8 cellular contexts compared by ENCODE assay signal in genomic region chr10:58268454-58268945, GRCh38. TPM values are rescaled to one million over a fixed set of nuclear protein-coding genes. Genes with fewer than 3 reads are reported as not detected.
DNase-seq lines count a peak whose midpoint lies in the region; ATAC-seq, FAIRE-seq and TF ChIP-seq lines count a peak whose summit lies in the region.

No MANE protein-coding gene starts in this region.

- H3K4me3 ChIP-seq in adrenal gland (peak overlapping the region in 2 of 4 donors; percentile 71 to 74), HepG2 (replicated peaks in 1 of 3; ENCODE audit: insufficient read depth in 1 of 3, low read depth in 2 of 3, low read length in 3 of 3) (peak overlapping the region; percentile 74 to 88 (median 83)), upper lobe of left lung (peak overlapping the region; percentile 5 to 89 (median 79))

- H3K79me2 ChIP-seq in HepG2 (ENCODE audit: insufficient read depth, low read length): peaks cover 70% of the 10 kb centered on the region

- ATAC-seq in HG03280 (IDR thresholded peaks at IDR 0.05; ENCODE audit: unreplicated experiment): peak; percentile 0
- peak; percentile 48 for ATAC-seq in HepG2
- ATAC-seq in upper lobe of left lung (ENCODE audit: low FRiP score in 2 of 2): peak in 1 of 2 donors; percentile 0

- intact Hi-C loops in adrenal gland (cut with DNase I): no loop called here
- intact Hi-C loops in HepG2 (cut with micrococcal nuclease; ENCODE audit: unreplicated experiment): loop anchor here (2.0 to 5.0 kb wide), 2 partner anchors 51 to 66 kb away; partner anchors contain the start of gene UBE2D1

- POLR2A ChIA-PET in HepG2 (lab: Yijun Ruan, JAX): interaction anchor here (0.6 to 3.9 kb wide), 15 partner anchors 10 to 1640 kb away, joined by 3 to 33 read pairs (median 3); partner anchors contain the start of gene PHYHIPL

- H3K27ac ChIP-seq in adrenal gland: peak overlapping the region; percentile 93 to 96 (median 94)
- peak overlapping the region; percentile 92 for H3K27ac ChIP-seq in HepG2 (ENCODE audit: extremely low read length, insufficient read depth, low read length)
- peak overlapping the region; percentile 98 to 99 (median 99) for H3K27ac ChIP-seq in upper lobe of left lung

- no peak for TF ChIP-seq RAD21 in HepG2 (CRISPR knock-in tag; IDR thresholded peaks at IDR 0.05)

- H3K36me3 Mint-ChIP-seq in T-helper 2 cell treated with Interferon-gamma antibody and Interleukin-4, amounts not matched to agents 5 μg/mL and 100 μg/mL, for 36 hours (ENCODE audit: low read depth): peaks cover 2% of the 10 kb centered on the region

- no TSS peak for BruUV-seq in HepG2 (replicated peaks; lab: Mats Ljungman, UMichigan)

- peaks cover 8% of the 10 kb centered on the region; the same call in 1 of the 2 replicates for H4K20me1 ChIP-seq in HepG2 (ENCODE audit: insufficient read depth, low read length)

- H3K27me3 Mint-ChIP-seq in T-helper 2 cell treated with Interferon-gamma antibody and Interleukin-4, amounts not matched to agents 5 μg/mL and 100 μg/mL, for 36 hours (ENCODE audit: low read depth): no peaks in the 10 kb centered on the region

- peak overlapping the region; percentile 97 for H3K27ac Mint-ChIP-seq in T-helper 2 cell treated with Interferon-gamma antibody and Interleukin-4, amounts not matched to agents 5 μg/mL and 100 μg/mL, for 36 hours

- H3K27me3 ChIP-seq in adrenal gland (no peaks in the 10 kb centered on the region), HepG2 (ENCODE audit: control insufficient read depth in 1 of 2, insufficient read depth in 2 of 2, low read length in 2 of 2) (no peaks in the 10 kb centered on the region; a peak in 1 of 5 replicates), upper lobe of left lung (no peaks in the 10 kb centered on the region)

- peak overlapping the region; percentile 95 for H3K4me3 Mint-ChIP-seq in T-helper 2 cell treated with Interferon-gamma antibody and Interleukin-4, amounts not matched to agents 5 μg/mL and 100 μg/mL, for 36 hours

- CTCF ChIA-PET in HepG2 (lab: Yijun Ruan, JAX; ENCODE audit: low intra/inter-chr PET ratio, low total read pairs): no interaction called here

- DNase-seq in T-helper 2 cell treated with Interferon-gamma antibody and Interleukin-4, amounts not matched to agents 5 μg/mL and 100 μg/mL, for 36 hours (ENCODE audit: low spot score): no peak
- DNase-seq in T-helper 2 cell (no peak), adrenal gland (no peak), HepG2 (ENCODE audit: low spot score) (no peak), upper lobe of left lung (no peak), A172 (ENCODE audit: low spot score) (no peak), ACHN (no peak)

- no peaks in the 10 kb centered on the region for H3K36me3 ChIP-seq in adrenal gland (replicated peaks in 1 of 2)
- no peaks in the 10 kb centered on the region for H3K36me3 ChIP-seq in HepG2 (replicated peaks in 1 of 2; ENCODE audit: control insufficient read depth in 1 of 2, insufficient read depth in 2 of 2, low read length in 2 of 2)
- no peaks in the 10 kb centered on the region for H3K36me3 ChIP-seq in upper lobe of left lung

- peak overlapping the region; percentile 80 for H2AFZ ChIP-seq in HepG2 (ENCODE audit: low read length)

- no peak for FAIRE-seq in HepG2 (lab: Jason Lieb, UNC)

- TF ChIP-seq CTCF in adrenal gland (IDR thresholded peaks at IDR 0.05) (no peak), HepG2 (CRISPR knock-in tag; IDR thresholded peaks at IDR 0.05) (no peak), upper lobe of left lung (IDR thresholded peaks at IDR 0.05) (no peak)

- WGBS in adrenal gland, 4 donors: 0 to 1% (median 0%) methylated on average over 12 to 13 of the region's 13 CpGs
- under 1% methylated on average over 12 of the region's 13 CpGs for WGBS in HepG2 (ENCODE audit: low lambda C conversion rate)
- WGBS in upper lobe of left lung, 2 donors: 0 to 1% methylated on average over 13 of the region's 13 CpGs

- in situ Hi-C loops in HepG2 (cut with HindIII; ENCODE audit: extremely low pct_ligation_motif_present, low pct_unique_long_range_greater_than_20kb) (no loop called here), ACHN (cut with HindIII; ENCODE audit: low pct_ligation_motif_present, low pct_unique_long_range_greater_than_20kb, low sequenced_read_pairs) (no loop called here)

- H3K9ac ChIP-seq in HepG2 (ENCODE audit: insufficient read depth, low read depth, low read length): peak overlapping the region; percentile 68

- H3K9me3 ChIP-seq in adrenal gland (replicated peaks in 1 of 3) (no peaks in the 10 kb centered on the region), HepG2 (ENCODE audit: low read length) (no peaks in the 10 kb centered on the region), upper lobe of left lung (no peaks in the 10 kb centered on the region)

- TF ChIP-seq POLR2A in adrenal gland (IDR thresholded peaks at IDR 0.05): no peak
- no peak for TF ChIP-seq POLR2A in HepG2 (IDR thresholded peaks at IDR 0.05; ENCODE audit: insufficient read depth in 1 of 2, low read depth in 2 of 2, low read length in 2 of 2)
- no peak for TF ChIP-seq POLR2A in upper lobe of left lung (IDR thresholded peaks at IDR 0.05)

- TF ChIP-seq EP300 in HepG2 (IDR thresholded peaks at IDR 0.05; ENCODE audit: low read depth in 2 of 2, low read length in 2 of 2) (no peak), HepG2 (CRISPR knock-in tag; IDR thresholded peaks at IDR 0.05; ENCODE audit: borderline replicate concordance) (no peak), upper lobe of left lung (IDR thresholded peaks at IDR 0.05) (no peak)

- peak overlapping the region; percentile 97 for H3K4me2 ChIP-seq in HepG2 (ENCODE audit: low read depth, low read length)

- peaks cover 35% of the 10 kb centered on the region for H3K4me1 Mint-ChIP-seq in T-helper 2 cell treated with Interferon-gamma antibody and Interleukin-4, amounts not matched to agents 5 μg/mL and 100 μg/mL, for 36 hours (ENCODE audit: low read depth)

- H3K4me1 ChIP-seq in adrenal gland (replicated peaks in 1 of 2): peaks cover 0 to 30% of the 10 kb centered on the region in 2 donors
- peaks cover 41% of the 10 kb centered on the region for H3K4me1 ChIP-seq in HepG2 (ENCODE audit: insufficient read depth, low read length)
- peaks cover 13 to 34% (median 24%) of the 10 kb centered on the region in 4 donors for H3K4me1 ChIP-seq in upper lobe of left lung

- no peaks in the 10 kb centered on the region for H3K9me3 Mint-ChIP-seq in T-helper 2 cell treated with Interferon-gamma antibody and Interleukin-4, amounts not matched to agents 5 μg/mL and 100 μg/mL, for 36 hours

RNA-seq across cellular contexts. Expression of gene CISD1, which starts 0.5 kb away (rescaled TPM):
- total RNA-seq in adrenal gland (10 to 100 TPM; 11.0 to 63.1 (median 40.4) TPM), HepG2 (2016; rRNA removed; fragmentation: Illumina TruSeq; extraction: Trizol) (78.9 and 92.2 TPM in 2 replicates), upper lobe of left lung (10 to 100 TPM in 4 of 6 donors, 1 to 10 TPM in 2; 6.3 to 19.4 (median 13.8) TPM)
- polyA plus RNA-seq in adrenal gland (100 to 1,000 TPM in 1 of 3 donors, 10 to 100 TPM in 2; 10.5 to 138 (median 11.6) TPM), HepG2 (2011; rRNA removed) (47.8 and 63.4 TPM in 2 replicates)
- total RNA-seq in HepG2 (2016; cell fraction: cytosol; rRNA removed; fragmentation: Illumina TruSeq; extraction: Trizol; ENCODE audit: low read depth): 24.2 and 29.9 TPM in 2 replicates
- 81.7 and 106 TPM in 2 replicates for total RNA-seq in HepG2 (2016; cell fraction: insoluble cytoplasmic fraction; rRNA removed; fragmentation: Illumina TruSeq; extraction: Trizol)
- total RNA-seq in HepG2 (2016; cell fraction: membrane; rRNA removed; fragmentation: Illumina TruSeq; extraction: Trizol): 26.8 and 29.2 TPM in 2 replicates
- 48.4 and 50.8 TPM in 2 replicates for total RNA-seq in HepG2 (2016; cell fraction: nucleus; rRNA removed; fragmentation: Illumina TruSeq; extraction: Trizol)
- 18.1 and 27.8 TPM in 2 replicates for polyA plus RNA-seq in HepG2 (2011; cell fraction: cytosol; rRNA removed)
- polyA plus RNA-seq in HepG2 (2011; cell fraction: nucleus; rRNA removed): 5.2 and 8.2 TPM in 2 replicates
- 33.9 and 47.1 TPM in 2 replicates for polyA plus RNA-seq in HepG2 (2012)
- 24.3 and 28.0 TPM in 2 replicates for polyA plus RNA-seq in HepG2 (2016; cell fraction: cytosol; fragmentation: Illumina TruSeq; extraction: Trizol; ENCODE audit: low read depth)
- polyA plus RNA-seq in HepG2 (2016; cell fraction: insoluble cytoplasmic fraction; fragmentation: Illumina TruSeq; extraction: Trizol; ENCODE audit: low read depth): 78.2 and 84.8 TPM in 2 replicates
- polyA plus RNA-seq in HepG2 (2016; cell fraction: membrane; fragmentation: Illumina TruSeq; extraction: Trizol; ENCODE audit: low read depth): 20.1 and 21.0 TPM in 2 replicates
- 62.1 and 66.2 TPM in 2 replicates for polyA plus RNA-seq in HepG2 (2016; cell fraction: nucleus; fragmentation: Illumina TruSeq; extraction: Trizol; ENCODE audit: insufficient read depth, low read depth)
- polyA minus RNA-seq in HepG2 (2011; rRNA and poly(A)+ RNA removed; ENCODE audit: low replicate concordance): 7.0 and 10.3 TPM in 2 replicates
- polyA minus RNA-seq in HepG2 (2011; cell fraction: cytosol; rRNA and poly(A)+ RNA removed): 10.5 and 13.1 TPM in 2 replicates
- 13.3 and 16.7 TPM in 2 replicates for polyA minus RNA-seq in HepG2 (2011; cell fraction: nucleus; rRNA and poly(A)+ RNA removed)
- total RNA-seq in A172 (2014; rRNA removed; shearing (Covaris generic)): 31.9 and 71.3 TPM in 2 replicates

RNA-seq across cellular contexts. Expression of gene IPMK, which starts 0.8 kb away (rescaled TPM):
- total RNA-seq in adrenal gland: 1 to 10 TPM; 2.0 to 6.6 (median 5.1) TPM
- 1 to 10 TPM; 1.0 to 4.6 (median 1.3) TPM for polyA plus RNA-seq in adrenal gland
- 3.9 and 5.4 TPM in 2 replicates for total RNA-seq in HepG2 (2016; rRNA removed; fragmentation: Illumina TruSeq; extraction: Trizol)
- total RNA-seq in HepG2 (2016; cell fraction: cytosol; rRNA removed; fragmentation: Illumina TruSeq; extraction: Trizol; ENCODE audit: low read depth): 0.44 and 0.51 TPM in 2 replicates
- 3.8 and 5.4 TPM in 2 replicates for total RNA-seq in HepG2 (2016; cell fraction: insoluble cytoplasmic fraction; rRNA removed; fragmentation: Illumina TruSeq; extraction: Trizol)
- 2.6 and 2.8 TPM in 2 replicates for total RNA-seq in HepG2 (2016; cell fraction: membrane; rRNA removed; fragmentation: Illumina TruSeq; extraction: Trizol)
- total RNA-seq in HepG2 (2016; cell fraction: nucleus; rRNA removed; fragmentation: Illumina TruSeq; extraction: Trizol): 3.9 and 4.0 TPM in 2 replicates
- 1.9 and 2.7 TPM in 2 replicates for polyA plus RNA-seq in HepG2 (2011; rRNA removed)
- polyA plus RNA-seq in HepG2 (2011; cell fraction: cytosol; rRNA removed): 0.94 and 1.5 TPM in 2 replicates
- polyA plus RNA-seq in HepG2 (2011; cell fraction: nucleus; rRNA removed): 1.1 and 1.4 TPM in 2 replicates
- 4.4 and 4.5 TPM in 2 replicates for polyA plus RNA-seq in HepG2 (2012)
- 0.15 and 0.28 TPM in 2 replicates for polyA plus RNA-seq in HepG2 (2016; cell fraction: cytosol; fragmentation: Illumina TruSeq; extraction: Trizol; ENCODE audit: low read depth)
- 5.5 and 5.6 TPM in 2 replicates for polyA plus RNA-seq in HepG2 (2016; cell fraction: insoluble cytoplasmic fraction; fragmentation: Illumina TruSeq; extraction: Trizol; ENCODE audit: low read depth)
- 1.2 and 1.3 TPM in 2 replicates for polyA plus RNA-seq in HepG2 (2016; cell fraction: membrane; fragmentation: Illumina TruSeq; extraction: Trizol; ENCODE audit: low read depth)
- polyA plus RNA-seq in HepG2 (2016; cell fraction: nucleus; fragmentation: Illumina TruSeq; extraction: Trizol; ENCODE audit: insufficient read depth, low read depth): 4.1 TPM in 2 replicates
- polyA minus RNA-seq in HepG2 (2011; rRNA and poly(A)+ RNA removed; ENCODE audit: low replicate concordance): 1.8 and 2.6 TPM in 2 replicates
- polyA minus RNA-seq in HepG2 (2011; cell fraction: cytosol; rRNA and poly(A)+ RNA removed): 5.4 and 6.8 TPM in 2 replicates
- polyA minus RNA-seq in HepG2 (2011; cell fraction: nucleus; rRNA and poly(A)+ RNA removed): 11.6 and 14.8 TPM in 2 replicates
- total RNA-seq in upper lobe of left lung: 10 to 100 TPM in 1 of 6 donors, 1 to 10 TPM in 5; 2.6 to 10.7 (median 5.7) TPM
- 5.4 and 8.1 TPM in 2 replicates for total RNA-seq in A172 (2014; rRNA removed; shearing (Covaris generic))
